Comparison of ENCODE assay signal across 20 cellular contexts in genomic region chr3:12983326-12983725, GRCh38.
DNase-seq lines count a peak whose midpoint lies in the region; ATAC-seq, FAIRE-seq and TF ChIP-seq lines count a peak whose summit lies in the region.
"Had no signal": no experiment of that assay in that cellular context is flagged by ENCODE, and none has a peak within 500 bp of the region (broad histone marks: within the 10 kb centered on the region; RNA-seq: fewer than 3 reads in every experiment).

No MANE protein-coding gene starts in this region.

- no peak for TF ChIP-seq CTCF in GM12878 (IDR thresholded peaks at IDR 0.05 in 2 of 3, conservative IDR thresholded peaks at IDR 0.05 in 1 of 3; ENCODE audit: control insufficient read depth in 2 of 3, extremely low read depth in 1 of 3, insufficient read depth in 1 of 3, low read depth in 3 of 3, low read length in 3 of 3)

- ATAC-seq in Right ventricle myocardium superior (ENCODE audit: poor library complexity) (no peak), left ventricle myocardium superior (no peak), HG03066 (IDR thresholded peaks at IDR 0.05; ENCODE audit: low read depth, unreplicated experiment) (peak; percentile 13), GM12878 (peak; percentile 13), HG03520 (IDR thresholded peaks at IDR 0.05; ENCODE audit: unreplicated experiment) (no peak)

- no TSS peak for BruUV-seq in GM12878 (replicated peaks; lab: Mats Ljungman, UMichigan)

- no peak for TF ChIP-seq RAD21 in GM12878 (IDR thresholded peaks at IDR 0.05; ENCODE audit: insufficient read depth, low read depth, low read length)

- H4K20me1 ChIP-seq in GM12878 (ENCODE audit: control insufficient read depth, insufficient read depth) (peaks cover 3% of the 10 kb centered on the region), GM23248 (ENCODE audit: insufficient read depth) (no peaks in the 10 kb centered on the region)

- H3F3A ChIP-seq in GM23248 (ENCODE audit: insufficient read depth) = no peaks in the 10 kb centered on the region

- H3K36me3 ChIP-seq in GM12878 (ENCODE audit: control insufficient read depth in 2 of 2, insufficient read depth in 2 of 2, low read length in 1 of 2) (peaks cover 0 to 8% of the 10 kb centered on the region in 2 experiments; a peak in 2 of 4 replicates), GM23248 (ENCODE audit: low read depth) (no peaks in the 10 kb centered on the region)

- H3K9ac ChIP-seq in GM12878 (ENCODE audit: control insufficient read depth, insufficient read depth, low read length) = no peak overlapping the region
- no peak overlapping the region for H3K9ac ChIP-seq in GM23248
- H3K9ac ChIP-seq: parathyroid adenoma, SK-N-SH had no signal

- H3K9me3 ChIP-seq in GM12878 (replicated peaks; ENCODE audit: control insufficient read depth, insufficient read depth, low read length) (peaks cover 2% of the 10 kb centered on the region; the same call in 1 of the 3 replicates), GM23248 (ENCODE audit: low read depth) (no peaks in the 10 kb centered on the region)
- H3K9me3 ChIP-seq: SK-N-SH, testis had no signal

- WGBS in GM12878 (ENCODE audit: insufficient coverage, insufficient replicate concordance, low lambda C conversion rate, missing lambda C conversion rate) = 75% methylated on average over 8 of the region's 8 CpGs
- WGBS in GM23248 (ENCODE audit: low coverage in 1 of 2, low lambda C conversion rate in 2 of 2, missing lambda C conversion rate in 2 of 2), 2 experiments = 71 to 73% methylated on average over 7 to 8 of the region's 8 CpGs

- in situ Hi-C loops in GM12878 (cut with MboI) = no loop called here
- in situ Hi-C loops in GM23248 (cut with MboI) = no loop called here

- H3K79me2 ChIP-seq in GM12878 (ENCODE audit: control insufficient read depth, insufficient read depth, low read length) = peaks cover 30% of the 10 kb centered on the region
- H3K79me2 ChIP-seq in GM23248 (ENCODE audit: insufficient read depth) = no peaks in the 10 kb centered on the region

- TF ChIP-seq POLR2A in GM12878 (IDR thresholded peaks at IDR 0.05; ENCODE audit: low read depth, low read length) = no peak

- peaks cover 32% of the 10 kb centered on the region for H3K4me1 ChIP-seq in GM12878 (ENCODE audit: control insufficient read depth, insufficient read depth, low read length)
- H3K4me1 ChIP-seq in GM23248 (ENCODE audit: insufficient read depth) = no peaks in the 10 kb centered on the region

- no peaks in the 10 kb centered on the region for H3K27me3 ChIP-seq in GM12878 (replicated peaks in 1 of 2; ENCODE audit: control insufficient read depth in 2 of 2, insufficient read depth in 2 of 2, low read length in 1 of 2)
- no peaks in the 10 kb centered on the region for H3K27me3 ChIP-seq in GM23248 (replicated peaks; ENCODE audit: insufficient read depth)
- H3K27me3 ChIP-seq: testis had no signal

- H3K9me2 ChIP-seq in GM23248 (ENCODE audit: insufficient read depth) = no peaks in the 10 kb centered on the region
- H3K9me2 ChIP-seq: SK-N-SH had no signal

- RAD21 ChIA-PET in GM12878 (lab: Charles Lee; ENCODE audit: unreplicated experiment) = interaction anchor here (0.5 to 1.8 kb wide), 7 partner anchors 10 to 97 kb away, joined by 3 to 7 read pairs (median 4); no protein-coding TSS in a partner anchor

- H3K27ac ChIP-seq in GM12878 (ENCODE audit: control insufficient read depth, insufficient read depth) (0 out of 2 replicates have a peak overlapping the region, but pooled peaks have one; percentile 7), GM23248 (no peak overlapping the region)
- H3K27ac ChIP-seq: parathyroid adenoma, testis had no signal

- no peak overlapping the region for H3K27ac Mint-ChIP-seq in activated CD4-positive, alpha-beta T cell treated with anti-CD3 and anti-CD28 coated beads, Interleukin-2, amount 10 ng/mL, durations not matched to agents 24 days and 14 days

- POLR2A ChIA-PET in GM12878 (lab: Charles Lee) = interaction anchor here (1.3 to 2.4 kb wide), 3 partner anchors 16 to 28 kb away, joined by 4 to 10 read pairs (median 5); no protein-coding TSS in a partner anchor

- H3K4me2 ChIP-seq in GM12878 (ENCODE audit: control insufficient read depth, insufficient read depth) (peak overlapping the region; percentile 18; the same call in 1 of the 2 replicates), GM23248 (ENCODE audit: unreplicated experiment) (no peak overlapping the region)
- H3K4me2 ChIP-seq: SK-N-SH had no signal

- DNase-seq in Right ventricle myocardium superior (peak; percentile 30), left ventricle myocardium superior (no peak), GM12878 (ENCODE audit: low read depth, low spot score) (no peak), GM23248 (no peak), T-helper 9 cell (no peak)
- no peak for DNase-seq in activated CD4-positive, alpha-beta T cell treated with anti-CD3 and anti-CD28 coated beads, Interleukin-2, amount 10 ng/mL, durations not matched to agents 24 days and 14 days
- DNase-seq: activated T-cell treated with anti-CD3 and anti-CD28 coated beads, Interleukin-2, amount 50 U/mL, for 24 hours; amniotic stem cell; Calu3; erythroblast; head of caudate nucleus; midbrain; NCI-H2029 treated with DMSO at 0.1 percent for 48 hours; SK-N-SH; testis had no signal

- no peak for TF ChIP-seq EP300 in GM12878 (IDR thresholded peaks at IDR 0.05; ENCODE audit: borderline replicate concordance in 1 of 2, control insufficient read depth in 1 of 2, low read depth in 2 of 2, low read length in 2 of 2)

- no peak overlapping the region for H3K4me3 Mint-ChIP-seq in activated CD4-positive, alpha-beta T cell treated with anti-CD3 and anti-CD28 coated beads, Interleukin-2, amount 10 ng/mL, durations not matched to agents 24 days and 14 days
- H3K4me3 Mint-ChIP-seq: activated T-cell treated with anti-CD3 and anti-CD28 coated beads, Interleukin-2, amount 50 U/mL, for 24 hours had no signal

- H2AFZ ChIP-seq in GM12878 (ENCODE audit: control insufficient read depth, low read depth, low read length) (no peak overlapping the region), GM23248 (no peak overlapping the region)
- H2AFZ ChIP-seq: parathyroid adenoma had no signal

- H3K36me3 Mint-ChIP-seq in activated CD4-positive, alpha-beta T cell treated with anti-CD3 and anti-CD28 coated beads, Interleukin-2, amount 10 ng/mL, durations not matched to agents 24 days and 14 days (ENCODE audit: low read depth) = no peaks in the 10 kb centered on the region

- no peak overlapping the region for H3K4me3 ChIP-seq in GM12878
- no peak overlapping the region for H3K4me3 ChIP-seq in GM23248
- H3K4me3 ChIP-seq: testis had no signal

- SMC1A ChIA-PET in GM12878 (lab: Charles Lee; ENCODE audit: uncharacterized antibody, unreplicated experiment) = interaction anchor here (1.4 to 1.7 kb wide), 6 partner anchors 8 to 93 kb away, joined by 4 to 7 read pairs (median 4); no protein-coding TSS in a partner anchor

- H3K9me3 Mint-ChIP-seq in activated CD4-positive, alpha-beta T cell treated with anti-CD3 and anti-CD28 coated beads, Interleukin-2, amount 10 ng/mL, durations not matched to agents 24 days and 14 days = no peaks in the 10 kb centered on the region
- H3K9me3 Mint-ChIP-seq: activated T-cell treated with anti-CD3 and anti-CD28 coated beads, Interleukin-2, amount 50 U/mL, for 24 hours had no signal

- CTCF ChIA-PET in GM12878 (lab: Yijun Ruan, JAX) = interaction anchor here (1.3 to 6.6 kb wide), 13 partner anchors 9 to 469 kb away, joined by 3 to 44 read pairs (median 8); no protein-coding TSS in a partner anchor

- intact Hi-C loops in Right ventricle myocardium superior (cut with DNase I) (loop anchor here (10.0 kb wide), 1 partner anchor 89 kb away; no protein-coding TSS in a partner anchor), left ventricle myocardium superior (cut with micrococcal nuclease) (loop anchor here (10.0 kb wide), 1 partner anchor 89 kb away; no protein-coding TSS in a partner anchor), GM12878 (cut with micrococcal nuclease; ENCODE audit: unreplicated experiment) (loop anchor here (10.0 kb wide), 1 partner anchor 119 kb away; no protein-coding TSS in a partner anchor)
- intact Hi-C loops in activated CD4-positive, alpha-beta T cell treated with anti-CD3 and anti-CD28 coated beads, Interleukin-2, amount 10 ng/mL, durations not matched to agents 24 days and 14 days (cut with micrococcal nuclease) = loop anchor here (5.0 kb wide), 1 partner anchor 36 kb away; no protein-coding TSS in a partner anchor

- H3K27me3 Mint-ChIP-seq in activated CD4-positive, alpha-beta T cell treated with anti-CD3 and anti-CD28 coated beads, Interleukin-2, amount 10 ng/mL, durations not matched to agents 24 days and 14 days = no peaks in the 10 kb centered on the region
- H3K27me3 Mint-ChIP-seq: activated T-cell treated with anti-CD3 and anti-CD28 coated beads, Interleukin-2, amount 50 U/mL, for 24 hours had no signal

- peaks cover 15% of the 10 kb centered on the region for H3K4me1 Mint-ChIP-seq in activated CD4-positive, alpha-beta T cell treated with anti-CD3 and anti-CD28 coated beads, Interleukin-2, amount 10 ng/mL, durations not matched to agents 24 days and 14 days

- FAIRE-seq in GM12878 (lab: Jason Lieb, UNC) = no peak
- FAIRE-seq: colon, keratinocyte had no signal

TF ChIP-seq in GM12878, 131 proteins besides CTCF, POLR2A, EP300 and RAD21:
- TF ChIP-seq, protein P1, sequence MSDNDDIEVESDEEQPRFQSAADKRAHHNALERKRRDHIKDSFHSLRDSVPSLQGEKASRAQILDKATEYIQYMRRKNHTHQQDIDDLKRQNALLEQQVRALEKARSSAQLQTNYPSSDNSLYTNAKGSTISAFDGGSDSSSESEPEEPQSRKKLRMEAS (IDR thresholded peaks at IDR 0.05; ENCODE audit: low read depth, low read length) = no peak
- TF ChIP-seq ZNF24 (IDR thresholded peaks at IDR 0.05) = no peak
- TF ChIP-seq SMAD1 (IDR thresholded peaks at IDR 0.05; ENCODE audit: low read depth, partially characterized antibody) = no peak
- TF ChIP-seq, protein P2, sequence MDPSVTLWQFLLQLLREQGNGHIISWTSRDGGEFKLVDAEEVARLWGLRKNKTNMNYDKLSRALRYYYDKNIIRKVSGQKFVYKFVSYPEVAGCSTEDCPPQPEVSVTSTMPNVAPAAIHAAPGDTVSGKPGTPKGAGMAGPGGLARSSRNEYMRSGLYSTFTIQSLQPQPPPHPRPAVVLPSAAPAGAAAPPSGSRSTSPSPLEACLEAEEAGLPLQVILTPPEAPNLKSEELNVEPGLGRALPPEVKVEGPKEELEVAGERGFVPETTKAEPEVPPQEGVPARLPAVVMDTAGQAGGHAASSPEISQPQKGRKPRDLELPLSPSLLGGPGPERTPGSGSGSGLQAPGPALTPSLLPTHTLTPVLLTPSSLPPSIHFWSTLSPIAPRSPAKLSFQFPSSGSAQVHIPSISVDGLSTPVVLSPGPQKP (IDR thresholded peaks at IDR 0.05; ENCODE audit: low read depth, low read length) = no peak
- no peak for TF ChIP-seq RCOR1 (conservative IDR thresholded peaks at IDR 0.05; ENCODE audit: low read depth, low read length)
TF ChIP-seq in GM12878: peak in this region for 0.

Comparison
In these comparisons a context has a peak if more than half of its experiments do, and no peak if none do; other contexts are left out.
1. ATAC-seq: peak in HG03066 (single experiment) and GM12878 (single experiment); none in Right ventricle myocardium superior (single experiment), left ventricle myocardium superior (single experiment) and HG03520 (single experiment).